Comparison of ENCODE assay signal across 8 cellular contexts in the genomic region with DNA sequence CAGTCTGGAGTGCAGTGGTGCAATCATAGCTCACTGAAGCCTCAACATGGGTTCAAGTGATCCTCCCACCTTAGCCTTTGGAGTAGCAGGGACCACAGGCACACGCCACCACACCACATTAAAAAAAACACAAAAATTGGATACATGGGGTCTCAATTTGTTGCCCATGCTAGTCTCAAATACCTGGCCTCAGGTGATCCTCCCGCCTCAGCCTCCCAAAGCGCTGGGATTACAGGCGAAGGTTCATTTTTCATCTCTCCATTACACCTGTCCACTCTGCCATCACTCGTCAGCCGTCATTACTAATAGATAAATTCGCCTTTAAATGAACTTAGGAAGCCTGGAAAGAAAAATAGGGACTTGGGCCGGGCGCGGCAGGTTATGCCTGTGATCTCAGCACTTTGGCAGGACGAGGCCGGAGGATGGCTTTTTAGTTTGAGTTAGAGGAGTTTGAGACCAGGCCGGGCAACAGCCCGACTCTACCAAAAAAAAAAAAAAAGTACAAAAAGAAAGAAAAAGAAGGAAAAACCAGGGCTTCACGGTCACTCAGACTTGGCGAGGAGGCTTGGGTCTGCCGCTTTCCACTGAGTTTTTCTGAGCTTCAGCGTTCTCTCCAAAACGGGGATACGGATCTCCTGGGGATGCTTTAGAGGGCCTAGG. TPM values are rescaled to one million over a fixed set of nuclear protein-coding genes. Genes with fewer than 3 reads are reported as not detected.
A peak's percentile ranks its signal among the peaks of the same experiment; 100 is the strongest.
DNase-seq lines count a peak whose midpoint lies in the region; TF ChIP-seq lines count a peak whose summit lies in the region.

No MANE protein-coding gene starts in this region.

- peak overlapping the region; percentile 98 for H3K27ac Mint-ChIP-seq in neural progenitor cell

- peaks cover 11% of the 10 kb centered on the region for H4K20me1 ChIP-seq in neural progenitor cell (ENCODE audit: low read depth)

- H3K9me3 ChIP-seq in esophagus (ENCODE audit: control insufficient read depth in 2 of 2, insufficient read depth in 1 of 2, low read depth in 1 of 2, low read length in 1 of 2) (no peaks in the 10 kb centered on the region), neural progenitor cell (ENCODE audit: low read depth) (no peaks in the 10 kb centered on the region)

- peak overlapping the region; percentile 92 for H3K9ac ChIP-seq in neural progenitor cell

- H3K4me2 ChIP-seq in neural progenitor cell = peak overlapping the region; percentile 89

- no peak for DNase-seq in RWPE1 (ENCODE audit: low spot score)
- DNase-seq in neural progenitor cell (ENCODE audit: low spot score) = no peak
- no peak for DNase-seq in HK-2 (ENCODE audit: unreplicated experiment)
- no peak for DNase-seq in effector CD8-positive, alpha-beta T cell (lab: John Stamatoyannopoulos, UW)
- no peak for DNase-seq in ACHN
- no peak for DNase-seq in NCI-H1048 (lab: John Stamatoyannopoulos, UW)

- H3K4me3 Mint-ChIP-seq in neural progenitor cell = peak overlapping the region; percentile 100

- CTCF ChIA-PET in RWPE1 (lab: Yijun Ruan, JAX) = interaction anchor here (0.6 to 1.6 kb wide), 4 partner anchors 12 to 88 kb away, joined by 3 to 8 read pairs (median 8); a partner anchor contains a TSS

- TF ChIP-seq CTCF in RWPE1 (conservative IDR thresholded peaks at IDR 0.05; ENCODE audit: low read depth) (no peak), neural progenitor cell (IDR thresholded peaks at IDR 0.05) (no peak)

- in situ Hi-C loops in ACHN (cut with HindIII; ENCODE audit: low pct_ligation_motif_present, low pct_unique_long_range_greater_than_20kb, low sequenced_read_pairs) = no loop called here

- H3F3A ChIP-seq in neural progenitor cell (ENCODE audit: low read depth) = peaks cover 19% of the 10 kb centered on the region

- peaks cover 55% of the 10 kb centered on the region for H3K79me2 ChIP-seq in neural progenitor cell (ENCODE audit: low read depth)

- H3K27ac ChIP-seq in RWPE1 (peak overlapping the region; percentile 82), esophagus (ENCODE audit: low read depth in 2 of 2, low read length in 1 of 2) (peak overlapping the region; percentile 98 to 99), neural progenitor cell (peak overlapping the region; percentile 72)

- H3K4me3 ChIP-seq in GM08714 (ENCODE audit: low read length) (peak overlapping the region; percentile 85), esophagus (ENCODE audit: low read depth in 1 of 2, low read length in 2 of 2) (peak overlapping the region; percentile 93 to 99), neural progenitor cell (peak overlapping the region; percentile 85)

- peaks cover 22% of the 10 kb centered on the region for H3K4me1 Mint-ChIP-seq in neural progenitor cell

- no peaks in the 10 kb centered on the region for H3K9me3 Mint-ChIP-seq in neural progenitor cell

- H3K36me3 Mint-ChIP-seq in neural progenitor cell = peaks cover 9% of the 10 kb centered on the region

- peaks cover 5 to 12% of the 10 kb centered on the region in 2 donors for H3K4me1 ChIP-seq in esophagus (ENCODE audit: control insufficient read depth in 2 of 2, insufficient read depth in 2 of 2, low read length in 1 of 2)
- H3K4me1 ChIP-seq in neural progenitor cell = peaks cover 5% of the 10 kb centered on the region

- WGBS in esophagus, 2 donors = 3% methylated on average over 20 of the region's 20 CpGs

- H3K36me3 ChIP-seq in esophagus (ENCODE audit: control insufficient read depth in 2 of 2, insufficient read depth in 2 of 2, low read length in 1 of 2) (peaks cover 0 to 3% of the 10 kb centered on the region in 2 donors), neural progenitor cell (no peaks in the 10 kb centered on the region)

- H3K27me3 ChIP-seq in esophagus (ENCODE audit: control insufficient read depth in 1 of 2, insufficient read depth in 2 of 2, low read length in 2 of 2) = no peaks in the 10 kb centered on the region
- H3K27me3 ChIP-seq in neural progenitor cell = no peaks in the 10 kb centered on the region

- peak overlapping the region; percentile 0 for H2AFZ ChIP-seq in neural progenitor cell (replicated peaks)

- POLR2A ChIA-PET in RWPE1 (lab: Yijun Ruan, JAX; ENCODE audit: low non-redundant PET) = interaction anchor here (0.6 to 1.3 kb wide), 6 partner anchors 9 to 374 kb away, joined by 3 to 7 read pairs (median 4); a partner anchor contains a TSS

- peaks cover 5% of the 10 kb centered on the region for H3K27me3 Mint-ChIP-seq in neural progenitor cell (ENCODE audit: insufficient read depth, low read depth)

RNA-seq across cellular contexts. Expression of a gene that starts 0.7 kb away (rescaled TPM):
- 10 to 100 TPM; 51.5 to 90.2 TPM for polyA plus RNA-seq in esophagus
- total RNA-seq in neural progenitor cell (ENCODE audit: low replicate concordance) = 48.5 and 84.3 TPM in 2 replicates

RNA-seq across cellular contexts. Expression of a gene that starts 9.0 kb away (rescaled TPM):
- polyA plus RNA-seq in esophagus = 1,000 to 10,000 TPM; 1,628 to 3,096 TPM
- 94.8 and 268 TPM in 2 replicates for total RNA-seq in neural progenitor cell (ENCODE audit: low replicate concordance)

RNA-seq across cellular contexts. Expression of a gene that starts 32.3 kb away (rescaled TPM):
- polyA plus RNA-seq in esophagus = 1 to 10 TPM; 3.8 to 9.2 TPM
- 10.7 and 46.9 TPM in 2 replicates for total RNA-seq in neural progenitor cell (ENCODE audit: low replicate concordance)

RNA-seq across cellular contexts. Expression of a gene that starts 35.9 kb away (rescaled TPM):
- 10 to 100 TPM; 42.3 to 42.4 TPM for polyA plus RNA-seq in esophagus
- total RNA-seq in neural progenitor cell (ENCODE audit: low replicate concordance) = 39.9 and 79.3 TPM in 2 replicates

RNA-seq across cellular contexts. Expression of a gene that starts 38.1 kb away (rescaled TPM):
- 100 to 1,000 TPM; 249 to 382 TPM for polyA plus RNA-seq in esophagus
- 1.2 TPM in 1 of 2 replicates, not detected in the other for total RNA-seq in neural progenitor cell (ENCODE audit: low replicate concordance)
